1 cellular context compared by ENCODE assay signal in the genomic region with DNA sequence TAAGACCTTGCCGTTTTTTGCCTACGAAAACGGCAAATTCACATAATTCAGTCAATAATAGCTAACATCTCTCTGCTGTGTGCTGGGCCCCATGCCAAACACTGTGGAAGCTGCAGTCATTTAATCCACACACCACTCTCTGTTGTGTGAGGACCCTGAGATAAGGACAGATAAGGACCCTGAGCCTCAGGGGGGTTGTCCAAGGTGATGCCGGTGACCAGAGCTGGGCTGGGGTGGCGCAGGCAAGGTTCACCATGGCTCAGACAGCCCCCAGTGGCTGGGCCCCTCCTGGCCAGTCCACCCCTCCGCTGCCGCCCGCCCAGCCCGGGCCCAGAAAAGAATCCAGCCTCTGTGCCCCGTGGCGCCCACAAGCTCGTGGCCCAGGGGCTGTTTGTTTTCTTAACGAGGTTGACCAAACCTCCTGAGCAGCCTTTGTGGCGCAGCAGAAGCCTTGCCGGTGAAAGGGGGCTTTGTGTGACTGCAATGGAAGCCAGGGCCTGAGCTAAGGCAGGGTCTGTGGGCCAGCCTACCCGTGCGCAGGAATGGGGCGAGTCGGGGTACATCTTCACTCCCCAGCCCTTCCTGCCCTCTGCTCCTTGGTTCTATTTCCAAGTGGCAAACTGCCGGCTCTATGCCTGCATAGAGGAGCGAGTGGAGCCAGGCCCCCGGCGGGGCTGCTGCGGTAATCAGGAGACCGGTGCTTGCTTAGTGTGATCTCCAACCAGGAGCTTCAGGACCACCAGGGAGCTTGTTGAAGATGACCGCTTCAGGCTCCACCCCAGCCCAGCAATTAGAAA.
TF ChIP-seq lines count a peak whose summit lies in the region.

No MANE protein-coding gene starts in this region.

TF ChIP-seq in K562, 482 proteins besides CTCF, POLR2A, EP300 and RAD21 (continued from another document and continues in another):
- TF ChIP-seq ZNF280B (CRISPR knock-in tag; IDR thresholded peaks at IDR 0.05) (no peak), HDAC1 (IDR thresholded peaks at IDR 0.05) (peak in 1 of 2 experiments; percentile 51; a peak in 1 of 4 replicates), GATAD2A (IDR thresholded peaks at IDR 0.05) (peak; percentile 71; the same call in 1 of the 2 replicates), TAL1 (IDR thresholded peaks at IDR 0.05) (peak; percentile 53; the same call in 1 of the 2 replicates), PRPF4 (IDR thresholded peaks at IDR 0.05; ENCODE audit: insufficient read depth, low read depth, low read length, poor library complexity, severe bottlenecking) (no peak), HNRNPK (IDR thresholded peaks at IDR 0.05; ENCODE audit: low read depth, low read length, poor library complexity, severe bottlenecking) (no peak), NR2C2 (CRISPR knock-in tag; IDR thresholded peaks at IDR 0.05) (no peak), NR2C2 (tag; IDR thresholded peaks at IDR 0.05) (no peak), ZNF76 (CRISPR knock-in tag; IDR thresholded peaks at IDR 0.05; ENCODE audit: borderline replicate concordance) (no peak), STAT5B (CRISPR knock-in tag; IDR thresholded peaks at IDR 0.05) (no peak), PHF20 (IDR thresholded peaks at IDR 0.05; ENCODE audit: partially characterized antibody) (no peak), SMARCC2 (IDR thresholded peaks at IDR 0.05; ENCODE audit: low read depth) (peak; percentile 48; the same call in 1 of the 2 replicates), ZNF561 (CRISPR knock-in tag; conservative IDR thresholded peaks at IDR 0.05) (no peak), MAZ (CRISPR knock-in tag; conservative IDR thresholded peaks at IDR 0.05 in 1 of 2, IDR thresholded peaks at IDR 0.05 in 1 of 2) (peak in 1 of 2 experiments; percentile 11; a peak in 1 of 4 replicates), HLTF (IDR thresholded peaks at IDR 0.05) (no peak), BHLHE40 (IDR thresholded peaks at IDR 0.05; ENCODE audit: low read length) (no peak), RB1 (IDR thresholded peaks at IDR 0.05; ENCODE audit: low read depth) (0 out of 2 replicates have a peak, but pooled peaks have one; percentile 20), YBX1 (IDR thresholded peaks at IDR 0.05) (no peak), KLF10 (CRISPR knock-in tag; IDR thresholded peaks at IDR 0.05) (no peak), HES1 (IDR thresholded peaks at IDR 0.05; ENCODE audit: low read depth) (no peak), MAFK (IDR thresholded peaks at IDR 0.05; ENCODE audit: low read length) (no peak), E2F4 (CRISPR knock-in tag; IDR thresholded peaks at IDR 0.05; ENCODE audit: low read depth) (no peak), CHD2 (IDR thresholded peaks at IDR 0.05; ENCODE audit: low read depth, low read length) (no peak), PYGO2 (tag; IDR thresholded peaks at IDR 0.05) (no peak), ZBTB33 (CRISPR knock-in tag; IDR thresholded peaks at IDR 0.05) (peak; percentile 69; the same call in 1 of the 2 replicates), ZNF23 (CRISPR knock-in tag; IDR thresholded peaks at IDR 0.05) (no peak), ZNF282 (CRISPR knock-in tag; IDR thresholded peaks at IDR 0.05) (no peak), ZNF586 (CRISPR knock-in tag; conservative IDR thresholded peaks at IDR 0.05) (no peak), DDX20 (tag; IDR thresholded peaks at IDR 0.05; ENCODE audit: low read depth) (no peak), ZNF778 (CRISPR knock-in tag; IDR thresholded peaks at IDR 0.05) (no peak), ESRRB (CRISPR knock-in tag; IDR thresholded peaks at IDR 0.05; ENCODE audit: borderline replicate concordance) (no peak), ZNF253 (CRISPR knock-in tag; conservative IDR thresholded peaks at IDR 0.05) (no peak), ADNP (tag; IDR thresholded peaks at IDR 0.05) (no peak), SIRT6 (IDR thresholded peaks at IDR 0.05; ENCODE audit: low read depth, low read length) (no peak), NFE2L1 (tag; IDR thresholded peaks at IDR 0.05; ENCODE audit: borderline replicate concordance, low read depth) (no peak), ARHGAP35 (IDR thresholded peaks at IDR 0.05; ENCODE audit: partially characterized antibody) (no peak), RFX7 (CRISPR knock-in tag; IDR thresholded peaks at IDR 0.05) (no peak), HDAC3 (IDR thresholded peaks at IDR 0.05; ENCODE audit: borderline replicate concordance, partially characterized antibody) (no peak), TRIM24 (IDR thresholded peaks at IDR 0.05) (peak; percentile 28 to 39; a peak in 2 of 4 replicates), THRB (CRISPR knock-in tag; conservative IDR thresholded peaks at IDR 0.05) (no peak), HOMEZ (CRISPR knock-in tag; IDR thresholded peaks at IDR 0.05) (no peak), LARP7 (IDR thresholded peaks at IDR 0.05) (no peak), GABPB2 (CRISPR knock-in tag; conservative IDR thresholded peaks at IDR 0.05) (no peak), BCL6 (CRISPR knock-in tag; IDR thresholded peaks at IDR 0.05) (no peak)
- TF ChIP-seq, protein P1, sequence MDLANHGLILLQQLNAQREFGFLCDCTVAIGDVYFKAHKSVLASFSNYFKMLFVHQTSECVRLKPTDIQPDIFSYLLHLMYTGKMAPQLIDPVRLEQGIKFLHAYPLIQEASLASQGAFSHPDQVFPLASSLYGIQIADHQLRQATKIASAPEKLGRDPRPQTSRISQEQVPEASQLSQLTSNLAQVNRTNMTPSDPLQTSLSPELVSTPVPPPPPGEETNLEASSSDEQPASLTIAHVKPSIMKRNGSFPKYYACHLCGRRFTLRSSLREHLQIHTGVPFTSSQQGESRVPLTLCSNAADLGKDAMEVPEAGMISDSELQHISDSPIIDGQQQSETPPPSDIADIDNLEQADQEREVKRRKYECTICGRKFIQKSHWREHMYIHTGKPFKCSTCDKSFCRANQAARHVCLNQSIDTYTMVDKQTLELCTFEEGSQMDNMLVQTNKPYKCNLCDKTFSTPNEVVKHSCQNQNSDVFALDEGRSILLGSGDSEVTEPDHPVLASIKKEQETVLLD (IDR thresholded peaks at IDR 0.05) = peak; percentile 70; the same call in 1 of the 2 replicates
- TF ChIP-seq, protein P2, sequence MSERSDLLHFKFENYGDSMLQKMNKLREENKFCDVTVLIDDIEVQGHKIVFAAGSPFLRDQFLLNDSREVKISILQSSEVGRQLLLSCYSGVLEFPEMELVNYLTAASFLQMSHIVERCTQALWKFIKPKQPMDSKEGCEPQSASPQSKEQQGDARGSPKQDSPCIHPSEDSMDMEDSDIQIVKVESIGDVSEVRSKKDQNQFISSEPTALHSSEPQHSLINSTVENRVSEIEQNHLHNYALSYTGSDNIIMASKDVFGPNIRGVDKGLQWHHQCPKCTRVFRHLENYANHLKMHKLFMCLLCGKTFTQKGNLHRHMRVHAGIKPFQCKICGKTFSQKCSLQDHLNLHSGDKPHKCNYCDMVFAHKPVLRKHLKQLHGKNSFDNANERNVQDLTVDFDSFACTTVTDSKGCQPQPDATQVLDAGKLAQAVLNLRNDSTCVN (CRISPR knock-in tag; IDR thresholded peaks at IDR 0.05) = no peak
- TF ChIP-seq, protein P3, sequence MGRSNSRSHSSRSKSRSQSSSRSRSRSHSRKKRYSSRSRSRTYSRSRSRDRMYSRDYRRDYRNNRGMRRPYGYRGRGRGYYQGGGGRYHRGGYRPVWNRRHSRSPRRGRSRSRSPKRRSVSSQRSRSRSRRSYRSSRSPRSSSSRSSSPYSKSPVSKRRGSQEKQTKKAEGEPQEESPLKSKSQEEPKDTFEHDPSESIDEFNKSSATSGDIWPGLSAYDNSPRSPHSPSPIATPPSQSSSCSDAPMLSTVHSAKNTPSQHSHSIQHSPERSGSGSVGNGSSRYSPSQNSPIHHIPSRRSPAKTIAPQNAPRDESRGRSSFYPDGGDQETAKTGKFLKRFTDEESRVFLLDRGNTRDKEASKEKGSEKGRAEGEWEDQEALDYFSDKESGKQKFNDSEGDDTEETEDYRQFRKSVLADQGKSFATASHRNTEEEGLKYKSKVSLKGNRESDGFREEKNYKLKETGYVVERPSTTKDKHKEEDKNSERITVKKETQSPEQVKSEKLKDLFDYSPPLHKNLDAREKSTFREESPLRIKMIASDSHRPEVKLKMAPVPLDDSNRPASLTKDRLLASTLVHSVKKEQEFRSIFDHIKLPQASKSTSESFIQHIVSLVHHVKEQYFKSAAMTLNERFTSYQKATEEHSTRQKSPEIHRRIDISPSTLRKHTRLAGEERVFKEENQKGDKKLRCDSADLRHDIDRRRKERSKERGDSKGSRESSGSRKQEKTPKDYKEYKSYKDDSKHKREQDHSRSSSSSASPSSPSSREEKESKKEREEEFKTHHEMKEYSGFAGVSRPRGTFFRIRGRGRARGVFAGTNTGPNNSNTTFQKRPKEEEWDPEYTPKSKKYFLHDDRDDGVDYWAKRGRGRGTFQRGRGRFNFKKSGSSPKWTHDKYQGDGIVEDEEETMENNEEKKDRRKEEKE (IDR thresholded peaks at IDR 0.05; ENCODE audit: borderline replicate concordance in 1 of 2, control insufficient read depth in 1 of 2, low read depth in 2 of 2, low read length in 1 of 2) = no peak
- TF ChIP-seq, protein P4, sequence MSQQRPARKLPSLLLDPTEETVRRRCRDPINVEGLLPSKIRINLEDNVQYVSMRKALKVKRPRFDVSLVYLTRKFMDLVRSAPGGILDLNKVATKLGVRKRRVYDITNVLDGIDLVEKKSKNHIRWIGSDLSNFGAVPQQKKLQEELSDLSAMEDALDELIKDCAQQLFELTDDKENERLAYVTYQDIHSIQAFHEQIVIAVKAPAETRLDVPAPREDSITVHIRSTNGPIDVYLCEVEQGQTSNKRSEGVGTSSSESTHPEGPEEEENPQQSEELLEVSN (IDR thresholded peaks at IDR 0.05; ENCODE audit: borderline replicate concordance in 1 of 2, extremely low read depth in 1 of 2, insufficient read depth in 1 of 2, insufficient read length in 1 of 2, low read depth in 1 of 2, low read length in 1 of 2, poor library complexity in 1 of 2, severe bottlenecking in 1 of 2) = no peak
